Comparison of ENCODE assay signal across 8 cellular contexts in the genomic region with DNA sequence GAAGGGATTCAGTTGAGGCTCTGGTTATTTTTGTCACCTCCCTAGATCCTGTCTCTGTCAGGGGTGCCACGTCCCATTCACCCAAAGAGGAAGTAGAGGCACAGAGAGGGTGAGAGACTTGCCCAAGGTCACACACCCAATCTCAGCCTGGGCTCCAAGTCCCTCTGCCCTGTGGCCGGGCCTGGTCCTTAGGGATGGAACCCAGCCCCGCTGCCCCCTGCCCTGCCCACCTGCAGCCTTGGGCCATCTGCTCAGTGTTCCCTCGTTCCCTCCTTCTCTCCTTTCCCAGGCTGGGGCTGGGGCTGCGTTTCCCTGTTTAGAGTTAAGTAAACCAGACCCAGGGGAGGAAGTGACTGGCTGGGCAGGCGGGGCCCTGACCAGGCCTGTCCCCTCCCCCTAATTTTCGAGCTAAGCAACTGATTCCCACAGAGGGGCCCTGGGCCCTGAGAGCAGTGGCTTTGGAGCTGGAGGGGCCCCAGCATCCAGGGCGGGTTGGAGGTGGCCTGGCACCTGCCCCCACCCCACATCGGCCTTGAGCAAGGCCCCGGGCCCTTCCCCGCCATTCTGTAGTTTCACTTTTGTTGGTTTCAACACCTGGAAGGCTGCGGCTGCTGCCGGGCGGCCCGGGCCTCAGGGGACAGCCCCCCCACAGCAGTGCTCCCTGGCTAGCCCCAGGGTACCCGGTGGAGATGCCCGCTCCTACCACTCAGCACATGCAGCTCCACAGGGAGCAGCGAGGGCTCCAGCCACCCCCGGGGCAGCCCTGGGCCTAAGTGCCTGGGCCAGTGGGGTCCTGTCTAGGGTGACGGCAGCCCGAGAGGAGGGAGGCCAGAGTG. TPM values are rescaled to one million over a fixed set of nuclear protein-coding genes. Genes with fewer than 3 reads are reported as not detected.
DNase-seq lines count a peak whose midpoint lies in the region; ATAC-seq and TF ChIP-seq lines count a peak whose summit lies in the region.

No MANE protein-coding gene starts in this region.

- intact Hi-C loops in A673 (cut with micrococcal nuclease; ENCODE audit: unreplicated experiment) (no loop called here), spleen (cut with DNase I; ENCODE audit: low total_unique reads) (no loop called here)

- TF ChIP-seq POLR2A in spleen (IDR thresholded peaks at IDR 0.05), result no peak

- no peak for TF ChIP-seq CTCF in A673 (conservative IDR thresholded peaks at IDR 0.05; ENCODE audit: low read depth, low read length)
- no peak for TF ChIP-seq CTCF in astrocyte of the cerebellum (IDR thresholded peaks at IDR 0.05; ENCODE audit: low read depth, low read length, missing control alignments)
- TF ChIP-seq CTCF in spleen (IDR thresholded peaks at IDR 0.05 in 8 of 11, conservative IDR thresholded peaks at IDR 0.05 in 3 of 11), result no peak

- in situ Hi-C loops in astrocyte of the cerebellum (cut with HindIII; ENCODE audit: low sequenced_read_pairs), result no loop called here

- DNase-seq in A673 (ENCODE audit: low spot score), result peak; percentile 77
- peak; percentile 47 to 76 for DNase-seq in SW 1271 (lab: John Stamatoyannopoulos, UW)
- no peak for DNase-seq in astrocyte of the cerebellum (ENCODE audit: low read depth)
- DNase-seq in iPS-NIHi7 (ENCODE audit: extremely low spot score), result peak; percentile 80
- DNase-seq in spleen, result peak; percentile 93
- no peak for DNase-seq in NCI-H2081 (lab: John Stamatoyannopoulos, UW)

- H3K36me3 ChIP-seq in A673 (ENCODE audit: insufficient read depth, low read length, poor library complexity, severe bottlenecking), result no peaks in the 10 kb centered on the region
- H3K36me3 ChIP-seq in spleen, result peaks cover 0 to 53% (median 41%) of the 10 kb centered on the region in 6 donors

- no peaks in the 10 kb centered on the region for H3K9me3 ChIP-seq in A673 (ENCODE audit: low read depth, low read length, poor library complexity, severe bottlenecking)
- H3K9me3 ChIP-seq in spleen, result no peaks in the 10 kb centered on the region

- WGBS in spleen, 5 donors, result 2 to 10% (median 3%) methylated on average over 13 to 21 of the region's 21 CpGs

- H3K27ac ChIP-seq in A673 (ENCODE audit: low read depth, low read length, poor library complexity, severe bottlenecking) (peak overlapping the region; percentile 72), spleen (peak overlapping the region; percentile 85 to 97 (median 92))

- H3K27me3 ChIP-seq in A673 (replicated peaks; ENCODE audit: insufficient read depth, low read depth, low read length, poor library complexity), result no peaks in the 10 kb centered on the region
- H3K27me3 ChIP-seq in spleen (replicated peaks in 1 of 7), result no peaks in the 10 kb centered on the region

- H3K4me1 ChIP-seq in A673 (ENCODE audit: insufficient read depth, low read length, poor library complexity, severe bottlenecking) (peaks cover 26% of the 10 kb centered on the region), spleen (peaks cover 40 to 82% (median 66%) of the 10 kb centered on the region in 6 donors)

- ATAC-seq in GM18868 (IDR thresholded peaks at IDR 0.05; ENCODE audit: unreplicated experiment) (peak; percentile 59), HG03378 (IDR thresholded peaks at IDR 0.05; ENCODE audit: unreplicated experiment) (peak; percentile 42)

- H3K4me3 ChIP-seq in A673 (ENCODE audit: low read depth, low read length, poor library complexity, severe bottlenecking) (peak overlapping the region; percentile 29), astrocyte of the cerebellum (ENCODE audit: low read depth, low read length) (peak overlapping the region; percentile 21), spleen (peak overlapping the region; percentile 67 to 97 (median 86))

- CTCF ChIA-PET in A673 (lab: Charles Lee), result interaction anchor here (0.6 kb wide), 1 partner anchor 308 kb away, joined by 6 read pairs; no protein-coding TSS in a partner anchor

- POLR2A ChIA-PET in A673 (lab: Charles Lee; ENCODE audit: low non-redundant PET), result no interaction called here

- no TSS peak for BruUV-seq in A673 (replicated peaks; lab: Mats Ljungman, UMichigan)

RNA-seq across cellular contexts. Expression of gene TCIRG1, which starts 1.5 kb away (rescaled TPM):
- total RNA-seq in A673 (2021) (15.0 and 18.4 TPM in 2 replicates), spleen (100 to 1,000 TPM; 286 to 540 (median 360) TPM)
- 100 to 1,000 TPM; 199 to 707 (median 698) TPM for polyA plus RNA-seq in spleen

RNA-seq across cellular contexts. Expression of gene NDUFS8, which starts 9.9 kb away (rescaled TPM):
- total RNA-seq in A673 (2021) (220 and 234 TPM in 2 replicates), spleen (100 to 1,000 TPM in 2 of 7 donors, 10 to 100 TPM in 5; 75.4 to 125 (median 91.5) TPM)
- polyA plus RNA-seq in spleen, result 100 to 1,000 TPM in 2 of 3 donors, 10 to 100 TPM in 1; 94.8 to 132 (median 105) TPM

RNA-seq across cellular contexts. Expression of gene ALDH3B1, which starts 30.2 kb away (rescaled TPM):
- not detected in 2 replicates for total RNA-seq in A673 (2021)
- total RNA-seq in spleen, result 10 to 100 TPM; 24.8 to 46.8 (median 37.8) TPM
- polyA plus RNA-seq in spleen, result 10 to 100 TPM in 1 of 3 donors, 1 to 10 TPM in 2; 7.8 to 16.4 (median 7.9) TPM

RNA-seq across cellular contexts. Expression of gene UNC93B1, which starts 36.4 kb away (rescaled TPM):
- total RNA-seq in A673 (2021), result 1.4 and 2.4 TPM in 2 replicates
- total RNA-seq in spleen, result 100 to 1,000 TPM; 110 to 151 (median 128) TPM
- polyA plus RNA-seq in spleen, result 100 to 1,000 TPM; 112 to 192 (median 162) TPM

Comparison
In these comparisons a context has a peak if more than half of its experiments do, and no peak if none do; other contexts are left out.
1. DNase-seq: peak in A673 (single experiment), SW 1271 (2 of 2), iPS-NIHi7 (single experiment) and spleen (single experiment); none in astrocyte of the cerebellum (single experiment) and NCI-H2081 (0 of 2).
2. H3K4me3 ChIP-seq: peak in every context shown above with its lines; median percentile 86 in spleen; 29 in A673; 21 in astrocyte of the cerebellum.
3. RNA of gene TCIRG1, which starts 1.5 kb away (total RNA-seq): 286 to 540 TPM in spleen; 15.0 to 18.4 TPM in A673; every median in the first group is over 10 times any median in the second.
4. RNA of gene ALDH3B1, which starts 30.2 kb away (total RNA-seq): 24.8 to 46.8 TPM in spleen; not detected in A673; every median in the first group is over 10 times any median in the second.